Comparison of ENCODE assay signal across 8 cellular contexts in the genomic region with DNA sequence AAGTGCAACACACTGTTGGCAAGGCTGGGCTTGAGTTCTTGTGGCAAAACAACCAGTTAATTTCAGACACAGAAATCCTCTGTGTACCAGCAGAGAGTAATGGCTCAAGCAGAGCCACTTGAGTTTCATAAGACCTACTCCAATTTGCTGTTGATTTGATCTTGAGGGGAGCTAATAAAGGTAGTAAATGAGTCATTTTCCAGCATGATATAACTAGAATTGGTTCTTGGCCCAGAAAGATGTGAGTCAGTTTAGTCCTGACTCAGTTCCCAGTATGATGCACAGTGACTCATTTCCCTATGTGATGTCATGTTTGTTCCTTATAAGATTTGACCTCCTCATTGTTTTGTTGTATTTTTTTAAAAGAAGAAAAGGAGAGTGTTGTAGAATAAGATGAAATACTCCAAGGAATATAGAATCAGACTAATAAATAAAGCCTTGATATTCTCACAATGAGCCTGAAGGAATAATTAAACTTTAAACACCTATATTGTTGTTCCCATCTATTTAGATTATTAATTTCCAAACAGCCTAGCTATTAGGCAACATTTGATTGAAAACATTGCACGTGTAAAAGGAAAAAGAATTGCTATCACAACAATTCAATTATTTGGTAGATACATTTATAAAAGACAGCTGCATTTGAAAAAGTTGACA.
A peak's percentile ranks its signal among the peaks of the same experiment; 100 is the strongest.
DNase-seq lines count a peak whose midpoint lies in the region; ATAC-seq, FAIRE-seq and TF ChIP-seq lines count a peak whose summit lies in the region.

No MANE protein-coding gene starts in this region.

- no peaks in the 10 kb centered on the region for H3K36me3 Mint-ChIP-seq in effector memory CD8-positive, alpha-beta T cell (ENCODE audit: insufficient read depth)

- ATAC-seq in GM18873 (IDR thresholded peaks at IDR 0.05; ENCODE audit: low FRiP score, unreplicated experiment) (peak; percentile 80), HG03196 (IDR thresholded peaks at IDR 0.05; ENCODE audit: unreplicated experiment) (peak; percentile 74)
- no peak for ATAC-seq in effector memory CD8-positive, alpha-beta T cell (replicated peaks)

- peak; percentile 41 for FAIRE-seq in endometrium (lab: Jason Lieb, UNC)
- FAIRE-seq in D721Med (lab: Jason Lieb, UNC): no peak

- H3K27me3 Mint-ChIP-seq in effector memory CD8-positive, alpha-beta T cell: no peaks in the 10 kb centered on the region

- H3K36me3 ChIP-seq in parathyroid adenoma (ENCODE audit: control insufficient read depth, insufficient read depth, low read length): no peaks in the 10 kb centered on the region

- no peaks in the 10 kb centered on the region for H3K4me1 Mint-ChIP-seq in effector memory CD8-positive, alpha-beta T cell (ENCODE audit: low read depth in 2 of 2)

- no peak overlapping the region for H3K9ac ChIP-seq in parathyroid adenoma

- H3K9me3 Mint-ChIP-seq in effector memory CD8-positive, alpha-beta T cell: no peaks in the 10 kb centered on the region

- no peak overlapping the region for H3K4me3 Mint-ChIP-seq in effector memory CD8-positive, alpha-beta T cell

- no peaks in the 10 kb centered on the region for H3K79me2 ChIP-seq in parathyroid adenoma

- H3K4me1 ChIP-seq in parathyroid adenoma: peaks cover 29% of the 10 kb centered on the region

- H3K27ac ChIP-seq in parathyroid adenoma: peak overlapping the region; percentile 37

- no peak for TF ChIP-seq CTCF in AG10803 (conservative IDR thresholded peaks at IDR 0.05; ENCODE audit: low read length)
- no peak for TF ChIP-seq CTCF in parathyroid adenoma (IDR thresholded peaks at IDR 0.05)
- TF ChIP-seq CTCF in D721Med (IDR thresholded peaks at IDR 0.05; ENCODE audit: insufficient read depth, missing control alignments): no peak

- DNase-seq in AG10803 (ENCODE audit: low read depth) (peak; percentile 96), RPMI7951 (ENCODE audit: low read depth) (peak; percentile 97), D721Med (ENCODE audit: insufficient read length, low spot score) (no peak)
- DNase-seq in effector memory CD8-positive, alpha-beta T cell: no peak

- H3K4me2 ChIP-seq in parathyroid adenoma (ENCODE audit: low read length): no peak overlapping the region

- no peaks in the 10 kb centered on the region for H3K27me3 ChIP-seq in parathyroid adenoma (ENCODE audit: control insufficient read depth, insufficient read depth, low read length)

- no peak overlapping the region for H2AFZ ChIP-seq in parathyroid adenoma

- no peaks in the 10 kb centered on the region for H3K9me3 ChIP-seq in parathyroid adenoma (ENCODE audit: control insufficient read depth, low read length)

- H3K4me3 ChIP-seq in AG10803 (ENCODE audit: low read length) (no peak overlapping the region), parathyroid adenoma (ENCODE audit: low read depth, low read length) (no peak overlapping the region)

- H3K27ac Mint-ChIP-seq in effector memory CD8-positive, alpha-beta T cell: no peak overlapping the region

Comparison
In these comparisons a context has a peak if more than half of its experiments do, and no peak if none do; other contexts are left out.
1. DNase-seq: peak in AG10803 (single experiment) and RPMI7951 (single experiment); none in effector memory CD8-positive, alpha-beta T cell (0 of 3) and D721Med (single experiment).